ENCODE assay signal across 1 cellular context in genomic region chr19:49492573-49493411, GRCh38.
TF ChIP-seq lines count a peak whose summit lies in the region.

No MANE protein-coding gene starts in this region.

TF ChIP-seq in K562, 482 proteins besides CTCF, POLR2A, EP300 and RAD21 (continued from another document):
- no peak for TF ChIP-seq MTA3 (IDR thresholded peaks at IDR 0.05; ENCODE audit: borderline replicate concordance)
- TF ChIP-seq THRA (IDR thresholded peaks at IDR 0.05), result no peak
- TF ChIP-seq SREBF2 (CRISPR knock-in tag; IDR thresholded peaks at IDR 0.05), result no peak
- no peak for TF ChIP-seq ZBTB5 (IDR thresholded peaks at IDR 0.05)
- no peak for TF ChIP-seq HDAC1 (IDR thresholded peaks at IDR 0.05)
- TF ChIP-seq GABPB1 (CRISPR knock-in tag; IDR thresholded peaks at IDR 0.05), result no peak
- no peak for TF ChIP-seq ZHX1 (conservative IDR thresholded peaks at IDR 0.05; ENCODE audit: low read length)
- no peak for TF ChIP-seq BCOR (IDR thresholded peaks at IDR 0.05)
